ENCODE assay signal across 8 cellular contexts in genomic region chrX:9465380-9466114, GRCh38. TPM values are rescaled to one million over a fixed set of nuclear protein-coding genes. Genes with fewer than 3 reads are reported as not detected.
DNase-seq lines count a peak whose midpoint lies in the region; ATAC-seq and TF ChIP-seq lines count a peak whose summit lies in the region.

No MANE protein-coding gene starts in this region.

- H3K27ac Mint-ChIP-seq in stimulated activated naive CD8-positive, alpha-beta T cell treated with anti-CD3 and anti-CD28 coated beads, Interleukin-15, amount 100 ng/mL, for 72 hours = peak overlapping the region in 1 of 2 donors; percentile 63

- TF ChIP-seq CTCF in GM10266 (IDR thresholded peaks at IDR 0.05; ENCODE audit: control insufficient read depth, insufficient read depth, low read depth, missing control alignments) = no peak
- TF ChIP-seq CTCF in cardiac fibroblast (IDR thresholded peaks at IDR 0.05; ENCODE audit: low read depth, low read length) = no peak
- TF ChIP-seq CTCF in lung (IDR thresholded peaks at IDR 0.05; ENCODE audit: control extremely low read depth, extremely low read depth) = no peak

- H3K27me3 Mint-ChIP-seq in stimulated activated naive CD8-positive, alpha-beta T cell treated with anti-CD3 and anti-CD28 coated beads, Interleukin-15, amount 100 ng/mL, for 72 hours = no peaks in the 10 kb centered on the region

- no peaks in the 10 kb centered on the region for H3K9me3 Mint-ChIP-seq in stimulated activated naive CD8-positive, alpha-beta T cell treated with anti-CD3 and anti-CD28 coated beads, Interleukin-15, amount 100 ng/mL, for 72 hours

- peak; percentile 14 for DNase-seq in GM10266 (ENCODE audit: extremely low spot score)
- peak in 4 of 5 experiments; percentile 9 to 42 (median 25) for DNase-seq in T-helper 2 cell
- peak; percentile 6 to 11 for DNase-seq in cardiac fibroblast (ENCODE audit: low read depth in 2 of 2)
- DNase-seq in lung (ENCODE audit: low spot score) = no peak
- peak; percentile 45 to 49 for DNase-seq in stimulated activated naive CD8-positive, alpha-beta T cell treated with anti-CD3 and anti-CD28 coated beads, Interleukin-15, amount 100 ng/mL, for 72 hours
- no peak for DNase-seq in GF-D8 (lab: John Stamatoyannopoulos, UW)
- no peak for DNase-seq in ACHN

- peak overlapping the region; percentile 26 to 55 for H3K27ac ChIP-seq in lung (ENCODE audit: low read depth in 1 of 2, low read length in 1 of 2)

- H3K4me1 ChIP-seq in lung (ENCODE audit: control insufficient read depth in 2 of 2, insufficient read depth in 2 of 2, low read length in 2 of 2) = peaks cover 0 to 4% of the 10 kb centered on the region in 2 donors

- ATAC-seq in HG02852 (IDR thresholded peaks at IDR 0.05; ENCODE audit: unreplicated experiment) = peak; percentile 27
- ATAC-seq in lung (ENCODE audit: insufficient read depth, low FRiP score) = no peak
- ATAC-seq in stimulated activated naive CD8-positive, alpha-beta T cell treated with anti-CD3 and anti-CD28 coated beads, Interleukin-15, amount 100 ng/mL, for 72 hours = peak; percentile 34

- 1 to 2% methylated on average over 24 to 87 of the region's 87 CpGs for whole genome bisulfite sequencing in lung, 2 donors

- H3K4me3 ChIP-seq in cardiac fibroblast (replicated peaks in 1 of 2; ENCODE audit: low read depth in 2 of 2, low read length in 2 of 2) (peak overlapping the region; percentile 60 to 66), lung (peak overlapping the region; percentile 63)

- H3K36me3 ChIP-seq in lung (ENCODE audit: control insufficient read depth in 2 of 2, insufficient read depth in 2 of 2, low read length in 2 of 2) = no peaks in the 10 kb centered on the region

- H3K4me3 Mint-ChIP-seq in stimulated activated naive CD8-positive, alpha-beta T cell treated with anti-CD3 and anti-CD28 coated beads, Interleukin-15, amount 100 ng/mL, for 72 hours = peak overlapping the region; percentile 80 to 83

- peaks cover 6% of the 10 kb centered on the region for H3K27me3 ChIP-seq in lung (ENCODE audit: control insufficient read depth, insufficient read depth)

- in situ Hi-C loops in ACHN (cut with HindIII; ENCODE audit: low pct_ligation_motif_present, low pct_unique_long_range_greater_than_20kb, low sequenced_read_pairs) = no loop called here

- no peaks in the 10 kb centered on the region for H3K9me3 ChIP-seq in lung (ENCODE audit: control insufficient read depth in 2 of 2, insufficient read depth in 1 of 2, low read length in 1 of 2)

- peaks cover 49% of the 10 kb centered on the region for H3K4me1 Mint-ChIP-seq in stimulated activated naive CD8-positive, alpha-beta T cell treated with anti-CD3 and anti-CD28 coated beads, Interleukin-15, amount 100 ng/mL, for 72 hours

RNA-seq across cellular contexts. Expression of gene TBL1X, which starts 0.7 kb away (rescaled TPM):
- total RNA-seq in lung = 10 to 100 TPM; 16.0 to 21.7 TPM
- polyA plus RNA-seq in lung = 10 to 100 TPM in 1 of 2 donors, 1 to 10 TPM in 1; 2.3 to 10.6 TPM

Comparison
In these comparisons a context has a peak if more than half of its experiments do, and no peak if none do; other contexts are left out.
1. DNase-seq: peak in GM10266 (single experiment), T-helper 2 cell (4 of 5), cardiac fibroblast (2 of 2) and stimulated activated naive CD8-positive, alpha-beta T cell treated with anti-CD3 and anti-CD28 coated beads, Interleukin-15, amount 100 ng/mL, for 72 hours (2 of 2); none in lung (single experiment), GF-D8 (single experiment) and ACHN (single experiment).